In genomic region chr19:47663911-47664771, GRCh38 we compare ENCODE assay signal across 8 cellular contexts. TPM values are rescaled to one million over a fixed set of nuclear protein-coding genes. Genes with fewer than 3 reads are reported as not detected.
DNase-seq lines count a peak whose midpoint lies in the region; ATAC-seq, FAIRE-seq and TF ChIP-seq lines count a peak whose summit lies in the region.

No MANE protein-coding gene starts in this region.

- ATAC-seq in GM19452 (IDR thresholded peaks at IDR 0.05; ENCODE audit: unreplicated experiment) (no peak), GM18868 (IDR thresholded peaks at IDR 0.05; ENCODE audit: unreplicated experiment) (no peak), GM19328 (IDR thresholded peaks at IDR 0.05; ENCODE audit: unreplicated experiment) (no peak)

- H3K4me3 ChIP-seq in HL-60 (replicated peaks; ENCODE audit: insufficient read depth, low read length) (no peak overlapping the region), ascending aorta (peak overlapping the region in 1 of 2 donors; percentile 47), keratinocyte (ENCODE audit: control insufficient read depth in 2 of 3, extremely low read depth in 1 of 3, insufficient read depth in 2 of 3, low read depth in 1 of 3, low read length in 3 of 3) (peak overlapping the region in 2 of 3 experiments; percentile 43 to 52), stomach smooth muscle (ENCODE audit: low read length in 2 of 2) (peak overlapping the region; percentile 42 to 55)

- peak overlapping the region; percentile 85 for H3K4me2 ChIP-seq in keratinocyte (ENCODE audit: control insufficient read depth, extremely low read depth, insufficient read depth, low read depth, low read length)

- peaks cover 43% of the 10 kb centered on the region for H3K79me2 ChIP-seq in keratinocyte (ENCODE audit: control insufficient read depth, insufficient read depth, low read length)

- peak; percentile 67 to 68 for DNase-seq in HL-60 (ENCODE audit: low read depth in 1 of 2, low spot score in 1 of 2)
- peak; percentile 73 to 95 for DNase-seq in ascending aorta (ENCODE audit: low spot score in 2 of 2)
- no peak for DNase-seq in keratinocyte (ENCODE audit: low read depth, low spot score)
- DNase-seq in DMS153 (lab: John Stamatoyannopoulos, UW): no peak

- intact Hi-C loops in ascending aorta (cut with DNase I): loop anchor here (1.0 to 2.0 kb wide), 3 partner anchors 33 to 64 kb away; partner anchors contain the start of gene BICRA

- H3K27me3 ChIP-seq in HL-60 (ENCODE audit: insufficient read depth, poor library complexity, severe bottlenecking) (no peaks in the 10 kb centered on the region), ascending aorta (no peaks in the 10 kb centered on the region), keratinocyte (ENCODE audit: control insufficient read depth, extremely low read depth, insufficient read depth, low read length) (no peaks in the 10 kb centered on the region), stomach smooth muscle (ENCODE audit: control insufficient read depth in 1 of 2, insufficient read depth in 2 of 2, low read length in 2 of 2) (no peaks in the 10 kb centered on the region)

- H3K9me1 ChIP-seq in keratinocyte (ENCODE audit: control insufficient read depth, extremely low read depth, insufficient read depth, low read length): peaks cover 4% of the 10 kb centered on the region

- H3K9me3 ChIP-seq in ascending aorta: no peaks in the 10 kb centered on the region
- H3K9me3 ChIP-seq in keratinocyte (ENCODE audit: control insufficient read depth, low read depth, low read length): no peaks in the 10 kb centered on the region
- H3K9me3 ChIP-seq in stomach smooth muscle (ENCODE audit: control insufficient read depth in 2 of 2, low read length in 2 of 2): no peaks in the 10 kb centered on the region

- H3K36me3 ChIP-seq in ascending aorta (no peaks in the 10 kb centered on the region), keratinocyte (ENCODE audit: control insufficient read depth in 2 of 2, extremely low read depth in 1 of 2, insufficient read depth in 2 of 2, low read length in 2 of 2) (peaks cover 0 to 4% of the 10 kb centered on the region in 2 experiments), stomach smooth muscle (ENCODE audit: control insufficient read depth in 2 of 2, insufficient read depth in 2 of 2, low read length in 2 of 2) (no peaks in the 10 kb centered on the region)

- peaks cover 10% of the 10 kb centered on the region for H4K20me1 ChIP-seq in keratinocyte (ENCODE audit: control insufficient read depth, extremely low read depth, insufficient read depth, low read length)

- H3K27ac ChIP-seq in HL-60 (replicated peaks) (peak overlapping the region; percentile 40), ascending aorta (peak overlapping the region; percentile 95 to 97), keratinocyte (ENCODE audit: control insufficient read depth, insufficient read depth, low read length) (peak overlapping the region; percentile 94), stomach smooth muscle (ENCODE audit: low read length) (peak overlapping the region; percentile 99)

- FAIRE-seq in keratinocyte (lab: Jason Lieb, UNC): peak; percentile 85

- TF ChIP-seq CTCF in HL-60 (IDR thresholded peaks at IDR 0.05; ENCODE audit: insufficient read depth, low read length) (no peak), ascending aorta (IDR thresholded peaks at IDR 0.05) (no peak), keratinocyte (optimal IDR thresholded peaks at IDR 0.05 in 1 of 3, IDR thresholded peaks at IDR 0.05 in 1 of 3, conservative IDR thresholded peaks at IDR 0.05 in 1 of 3; ENCODE audit: extremely low read depth in 1 of 3, insufficient read depth in 2 of 3, low read length in 3 of 3) (no peak)

- H3K9ac ChIP-seq in keratinocyte (ENCODE audit: control insufficient read depth, extremely low read depth, insufficient read depth, low read length) (peak overlapping the region; percentile 71), stomach smooth muscle (ENCODE audit: low read length in 2 of 2) (peak overlapping the region; percentile 87 to 93)

- peaks cover 11 to 41% of the 10 kb centered on the region in 2 donors for H3K4me1 ChIP-seq in ascending aorta
- peaks cover 52% of the 10 kb centered on the region for H3K4me1 ChIP-seq in keratinocyte (ENCODE audit: control insufficient read depth, extremely low read depth, insufficient read depth, low read length)
- peaks cover 55% of the 10 kb centered on the region for H3K4me1 ChIP-seq in stomach smooth muscle (ENCODE audit: control insufficient read depth, insufficient read depth, low read length)

- dilution Hi-C loops in keratinocyte (cut with MboI; ENCODE audit: extremely low pct_ligation_motif_present, low sequenced_read_pairs): no loop called here

- no peak overlapping the region for H2AFZ ChIP-seq in keratinocyte (ENCODE audit: control insufficient read depth, low read length)

RNA-seq across cellular contexts. Expression of gene EHD2, which starts 49.1 kb away (rescaled TPM):
- total RNA-seq in ascending aorta: 342 TPM
- polyA plus RNA-seq in keratinocyte: 18.3 to 48.5 TPM (median 23.7 TPM) in 3 replicates
- polyA plus RNA-seq in keratinocyte (2011; ENCODE audit: low read depth): 35.1 TPM
- polyA plus RNA-seq in keratinocyte (2011; cell fraction: cytosol; rRNA removed): 43.9 and 91.5 TPM in 2 replicates
- 95.6 and 141 TPM in 2 replicates for polyA plus RNA-seq in keratinocyte (2011; cell fraction: nucleus; rRNA removed)
- 71.1 and 183 TPM in 2 replicates for polyA plus RNA-seq in keratinocyte (2012; ENCODE audit: low replicate concordance)
- polyA minus RNA-seq in keratinocyte: 26.8 to 216 TPM (median 31.6 TPM) in 3 replicates
- 198 TPM for polyA minus RNA-seq in keratinocyte (2011; cell fraction: cytosol; rRNA and poly(A)+ RNA removed)
- polyA minus RNA-seq in keratinocyte (2011; cell fraction: nucleus; rRNA and poly(A)+ RNA removed): 114 and 133 TPM in 2 replicates

RNA-seq across cellular contexts. Expression of gene BICRA, which starts 55.2 kb away (rescaled TPM):
- 19.7 TPM for total RNA-seq in ascending aorta
- 0.28 to 0.50 TPM (median 0.42 TPM) in 3 replicates for polyA plus RNA-seq in keratinocyte
- polyA plus RNA-seq in keratinocyte (2011; ENCODE audit: low read depth): 1.0 TPM
- polyA plus RNA-seq in keratinocyte (2011; cell fraction: cytosol; rRNA removed): 0.19 and 0.39 TPM in 2 replicates
- polyA plus RNA-seq in keratinocyte (2011; cell fraction: nucleus; rRNA removed): 5.0 and 5.1 TPM in 2 replicates
- 2.8 and 4.8 TPM in 2 replicates for polyA plus RNA-seq in keratinocyte (2012; ENCODE audit: low replicate concordance)
- 0.86 to 14.4 TPM (median 4.5 TPM) in 3 replicates for polyA minus RNA-seq in keratinocyte
- polyA minus RNA-seq in keratinocyte (2011; cell fraction: cytosol; rRNA and poly(A)+ RNA removed): 3.8 TPM
- 7.5 and 8.1 TPM in 2 replicates for polyA minus RNA-seq in keratinocyte (2011; cell fraction: nucleus; rRNA and poly(A)+ RNA removed)

Comparison
In these comparisons a context has a peak if more than half of its experiments do, and no peak if none do; other contexts are left out.
1. DNase-seq: peak in HL-60 (2 of 2) and ascending aorta (2 of 2); none in keratinocyte (single experiment) and DMS153 (single experiment).
2. H3K27ac ChIP-seq: peak in every context shown above with its lines; median percentile 99 in stomach smooth muscle; 96 in ascending aorta; 94 in keratinocyte; 40 in HL-60.